ENCODE assay signal across 1 cellular context in genomic region chr12:210277-211141, GRCh38.
TF ChIP-seq lines count a peak whose summit lies in the region.

No MANE protein-coding gene starts in this region.

TF ChIP-seq in HepG2, 621 proteins besides CTCF, POLR2A, EP300 and RAD21 (continued from another document and continues in another):
- TF ChIP-seq PREB (CRISPR knock-in tag; IDR thresholded peaks at IDR 0.05): no peak
- peak; percentile 56; the same call in 1 of the 2 replicates for TF ChIP-seq ZNF431 (CRISPR knock-in tag; IDR thresholded peaks at IDR 0.05; ENCODE audit: borderline replicate concordance, low read depth)
- TF ChIP-seq EED (CRISPR knock-in tag; IDR thresholded peaks at IDR 0.05): no peak
- TF ChIP-seq ZNF430 (CRISPR knock-in tag; IDR thresholded peaks at IDR 0.05): peak; percentile 99
- 0 out of 2 replicates have a peak, but pooled peaks have one; percentile 42 for TF ChIP-seq ZXDC (CRISPR knock-in tag; IDR thresholded peaks at IDR 0.05)
- TF ChIP-seq ATRX (CRISPR knock-in tag; IDR thresholded peaks at IDR 0.05; ENCODE audit: borderline replicate concordance): no peak
- TF ChIP-seq ZNF891 (CRISPR knock-in tag; IDR thresholded peaks at IDR 0.05): peak; percentile 97
- no peak for TF ChIP-seq ZNF142 (CRISPR knock-in tag; IDR thresholded peaks at IDR 0.05)
- peak; percentile 97 for TF ChIP-seq KDM4B (CRISPR knock-in tag; IDR thresholded peaks at IDR 0.05)
- TF ChIP-seq ZNF138 (CRISPR knock-in tag; IDR thresholded peaks at IDR 0.05; ENCODE audit: low read depth): no peak; the same call in 1 of the 2 replicates
- TF ChIP-seq HMGXB3 (CRISPR knock-in tag; IDR thresholded peaks at IDR 0.05; ENCODE audit: borderline replicate concordance): peak; percentile 94
- TF ChIP-seq GTF3A (CRISPR knock-in tag; conservative IDR thresholded peaks at IDR 0.05): 0 out of 2 replicates have a peak, but pooled peaks have one; percentile 49
- TF ChIP-seq MXI1 (IDR thresholded peaks at IDR 0.05; ENCODE audit: borderline replicate concordance, low read depth, low read length): peak; percentile 70; the same call in 1 of the 3 replicates
- TF ChIP-seq THYN1 (CRISPR knock-in tag; IDR thresholded peaks at IDR 0.05; ENCODE audit: borderline replicate concordance, low read depth): no peak
- peak; percentile 93 for TF ChIP-seq ZNF605 (CRISPR knock-in tag; IDR thresholded peaks at IDR 0.05)
- peak; percentile 81 for TF ChIP-seq KAT8 (CRISPR knock-in tag; IDR thresholded peaks at IDR 0.05)
- peak; percentile 100 for TF ChIP-seq TCF7 (IDR thresholded peaks at IDR 0.05; ENCODE audit: low read depth)
- no peak for TF ChIP-seq ZNF3 (CRISPR knock-in tag; IDR thresholded peaks at IDR 0.05)
- no peak for TF ChIP-seq ARNT (IDR thresholded peaks at IDR 0.05)
- peak; percentile 53 for TF ChIP-seq YY1 (IDR thresholded peaks at IDR 0.05; ENCODE audit: insufficient read depth, insufficient replicate concordance, low read depth, low read length)
- TF ChIP-seq ZNF354B (CRISPR knock-in tag; IDR thresholded peaks at IDR 0.05): no peak
- TF ChIP-seq ZNF672 (CRISPR knock-in tag; IDR thresholded peaks at IDR 0.05): no peak
- TF ChIP-seq ZNF407 (CRISPR knock-in tag; IDR thresholded peaks at IDR 0.05; ENCODE audit: not compliant biosample characterization): no peak
- TF ChIP-seq CCAR2 (optimal IDR thresholded peaks at IDR 0.05; ENCODE audit: low read depth, low read length): peak; percentile 95
- no peak for TF ChIP-seq GLMP (CRISPR knock-in tag; IDR thresholded peaks at IDR 0.05; ENCODE audit: borderline replicate concordance)
- no peak for TF ChIP-seq PRMT3 (CRISPR knock-in tag; IDR thresholded peaks at IDR 0.05; ENCODE audit: borderline replicate concordance, low read depth)
- peak; percentile 88 for TF ChIP-seq ZFP1 (CRISPR knock-in tag; IDR thresholded peaks at IDR 0.05)
- peak; percentile 92 for TF ChIP-seq SNAPC2 (CRISPR knock-in tag; IDR thresholded peaks at IDR 0.05)
- TF ChIP-seq ONECUT2 (CRISPR knock-in tag; IDR thresholded peaks at IDR 0.05): peak; percentile 100
